ENCODE assay signal across 8 cellular contexts in the genomic region with DNA sequence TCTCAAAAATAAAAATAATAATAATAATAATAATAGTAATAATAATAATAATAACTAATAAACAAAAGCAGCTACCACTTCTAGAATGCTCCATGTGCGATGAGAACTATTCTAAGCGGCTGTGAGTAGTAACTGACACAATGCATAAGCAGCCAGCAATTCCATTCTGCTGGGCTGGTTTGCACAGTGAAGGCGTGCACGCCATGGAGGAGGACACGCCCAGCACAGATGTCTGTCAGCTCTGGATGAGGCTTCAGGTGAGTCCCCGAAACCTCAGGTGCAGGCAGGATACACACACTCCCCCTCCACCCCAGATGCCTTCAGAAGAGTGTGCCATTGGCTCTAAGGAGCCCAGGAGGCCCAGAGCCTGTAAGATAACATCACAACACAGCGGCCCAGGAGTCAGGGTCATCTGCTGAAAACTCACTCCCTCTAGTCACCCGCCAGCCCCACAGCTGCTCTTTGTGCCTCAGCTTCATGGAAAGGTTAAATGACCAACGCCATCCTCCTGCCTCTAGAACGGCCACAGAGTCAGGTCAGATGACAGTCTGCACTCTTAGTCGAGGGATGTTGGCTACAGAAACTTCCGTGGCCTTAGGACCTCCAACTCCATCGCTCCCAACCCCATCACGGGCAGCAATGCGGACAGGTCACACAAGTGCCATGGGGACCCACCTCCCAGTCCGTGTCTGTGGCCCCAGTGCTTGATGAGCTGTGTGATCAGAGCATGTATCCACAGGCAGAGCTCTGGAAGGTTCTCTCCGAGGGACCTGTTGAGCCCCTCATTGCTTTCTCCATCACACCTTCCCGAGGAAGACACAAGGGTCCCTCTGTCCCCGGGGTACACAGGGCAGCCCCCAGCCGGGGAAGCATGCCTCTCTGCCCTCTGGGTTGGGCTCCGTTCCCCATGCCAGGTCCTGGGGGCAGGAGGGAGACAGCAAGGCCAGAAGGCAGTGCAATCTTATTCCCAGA.
DNase-seq lines count a peak whose midpoint lies in the region; ATAC-seq and TF ChIP-seq lines count a peak whose summit lies in the region.

No MANE protein-coding gene starts in this region.

- H3K4me3 ChIP-seq in RWPE2 (ENCODE audit: severe bottlenecking), result no peak overlapping the region
- H3K4me3 ChIP-seq in dorsolateral prefrontal cortex, result peak overlapping the region in 12 of 59 donors; percentile 0 to 40 (median 22)
- H3K4me3 ChIP-seq in mucosa of descending colon, result no peak overlapping the region
- H3K4me3 ChIP-seq in suprapubic skin, result no peak overlapping the region

- WGBS in suprapubic skin, result 76% methylated on average over 21 of the region's 21 CpGs

- ATAC-seq in RWPE2 (ENCODE audit: low read depth) (no peak; the same call in 2 of the 3 replicates), mucosa of descending colon (peak; percentile 55), HG02973 (IDR thresholded peaks at IDR 0.05; ENCODE audit: unreplicated experiment) (no peak)

- H3K36me3 ChIP-seq in RWPE2 (ENCODE audit: low read depth) (peaks cover 52% of the 10 kb centered on the region), mucosa of descending colon (ENCODE audit: low read depth) (no peaks in the 10 kb centered on the region), suprapubic skin (no peaks in the 10 kb centered on the region)

- H3K4me1 ChIP-seq in RWPE2 (ENCODE audit: insufficient read depth, poor library complexity, severe bottlenecking) (peaks cover 16% of the 10 kb centered on the region), mucosa of descending colon (ENCODE audit: low read depth) (peaks cover 47% of the 10 kb centered on the region), suprapubic skin (peaks cover 67% of the 10 kb centered on the region)

- H3K9me3 ChIP-seq in RWPE2 (ENCODE audit: severe bottlenecking) (no peaks in the 10 kb centered on the region), mucosa of descending colon (no peaks in the 10 kb centered on the region), suprapubic skin (no peaks in the 10 kb centered on the region)

- TF ChIP-seq POLR2A in suprapubic skin (IDR thresholded peaks at IDR 0.05), result no peak

- DNase-seq in RWPE2 (ENCODE audit: low spot score), result no peak
- no peak for DNase-seq in dorsolateral prefrontal cortex
- peak in 1 of 3 donors; percentile 51 for DNase-seq in mucosa of descending colon
- DNase-seq in suprapubic skin (ENCODE audit: low spot score in 2 of 2), result peak in 1 of 2 donors; percentile 72
- DNase-seq in NCI-H1105 (lab: John Stamatoyannopoulos, UW), result no peak
- DNase-seq in NCI-H2171 (lab: John Stamatoyannopoulos, UW), result no peak
- no peak for DNase-seq in effector CD8-positive, alpha-beta T cell (lab: John Stamatoyannopoulos, UW)

- TF ChIP-seq CTCF in RWPE2 (IDR thresholded peaks at IDR 0.05; ENCODE audit: poor library complexity, severe bottlenecking) (no peak), dorsolateral prefrontal cortex (IDR thresholded peaks at IDR 0.05 in 54 of 56, conservative IDR thresholded peaks at IDR 0.05 in 2 of 56; ENCODE audit: low read depth in 1 of 56, partially characterized antibody in 56 of 56) (no peak), mucosa of descending colon (IDR thresholded peaks at IDR 0.05) (no peak), suprapubic skin (IDR thresholded peaks at IDR 0.05) (no peak)

- no peaks in the 10 kb centered on the region for H3K27me3 ChIP-seq in RWPE2 (ENCODE audit: insufficient read depth, poor library complexity, severe bottlenecking)
- H3K27me3 ChIP-seq in dorsolateral prefrontal cortex, result no peaks in the 10 kb centered on the region
- no peaks in the 10 kb centered on the region for H3K27me3 ChIP-seq in suprapubic skin

- TF ChIP-seq EP300 in suprapubic skin (IDR thresholded peaks at IDR 0.05), result no peak

- intact Hi-C loops in dorsolateral prefrontal cortex (cut with DNase I), result loop anchor here (1.0 to 10.0 kb wide), 4 partner anchors 8 to 512 kb away; no protein-coding TSS in a partner anchor
- intact Hi-C loops in mucosa of descending colon (cut with DNase I, micrococcal nuclease), result loop anchor here in 1 of 2 donors (10.0 kb wide), 1 partner anchor 88 kb away; no protein-coding TSS in a partner anchor

- H3K27ac ChIP-seq in RWPE2 (ENCODE audit: poor library complexity, severe bottlenecking) (peak overlapping the region; percentile 10), dorsolateral prefrontal cortex (peak overlapping the region in 58 of 59 donors; percentile 49 to 95 (median 88)), suprapubic skin (peak overlapping the region; percentile 80)

Comparison
In these comparisons a context has a peak if more than half of its experiments do, and no peak if none do; other contexts are left out.
1. H3K27ac ChIP-seq: peak in every context shown above with its lines; median percentile 88 in dorsolateral prefrontal cortex; 80 in suprapubic skin; 10 in RWPE2.